In genomic region chr1:2135425-2135824, GRCh38 we compare ENCODE assay signal across 9 cellular contexts. TPM values are rescaled to one million over a fixed set of nuclear protein-coding genes. Genes with fewer than 3 reads are reported as not detected.
DNase-seq lines count a peak whose midpoint lies in the region; ATAC-seq, FAIRE-seq and TF ChIP-seq lines count a peak whose summit lies in the region.
"Had no signal": no experiment of that assay in that cellular context is flagged by ENCODE, and none has a peak within 500 bp of the region (broad histone marks: within the 10 kb centered on the region; RNA-seq: fewer than 3 reads in every experiment).

No MANE protein-coding gene starts in this region.

- H3K4me2 ChIP-seq in Karpas-422 (ENCODE audit: low read depth, low read length, poor library complexity, severe bottlenecking): no peak overlapping the region

- peaks cover 16% of the 10 kb centered on the region for H3K4me1 Mint-ChIP-seq in Calu3 (ENCODE audit: low read depth, unreplicated experiment)

- H3K9ac ChIP-seq in adipocyte (ENCODE audit: low read length) (peak overlapping the region; percentile 77), Karpas-422 (ENCODE audit: low read length) (no peak overlapping the region)

- H3K36me3 ChIP-seq in adipocyte (ENCODE audit: control insufficient read depth, insufficient read depth, low read length, severe bottlenecking) (no peaks in the 10 kb centered on the region), heart left ventricle (no peaks in the 10 kb centered on the region), Karpas-422 (ENCODE audit: insufficient read depth, low read length) (no peaks in the 10 kb centered on the region)

- H3K4me1 ChIP-seq in adipocyte (ENCODE audit: control insufficient read depth, insufficient read depth, low read length) (peaks cover 33% of the 10 kb centered on the region), heart left ventricle (peaks cover 2 to 40% (median 26%) of the 10 kb centered on the region in 12 donors), Karpas-422 (ENCODE audit: low read length) (no peaks in the 10 kb centered on the region)

- DNase-seq in Calu3: peak; percentile 72
- peak; percentile 95 for DNase-seq in adipocyte (ENCODE audit: low read depth)
- peak; percentile 76 to 89 (median 83) for DNase-seq in heart left ventricle
- DNase-seq in renal cortical epithelial cell (ENCODE audit: low read depth): peak; percentile 52
- no peak for DNase-seq in HTR-8/SVneo (ENCODE audit: insufficient read length, low spot score)
- no peak for DNase-seq in Karpas-422
- DNase-seq: T-helper 1 cell had no signal

- peak overlapping the region; percentile 37 to 97 (median 82) for H3K27ac ChIP-seq in heart left ventricle
- no peak overlapping the region for H3K27ac ChIP-seq in Karpas-422 (ENCODE audit: low read length)

- H3K79me2 ChIP-seq in Karpas-422 (ENCODE audit: low read length): no peaks in the 10 kb centered on the region

- intact Hi-C loops in Calu3 (cut with micrococcal nuclease; ENCODE audit: unreplicated experiment) (no loop called here), heart left ventricle (cut with DNase I) (loop anchor here in 3 of 10 donors (2.0 to 5.0 kb wide), 2 partner anchors 37 to 39 kb away; no protein-coding TSS in a partner anchor)

- TF ChIP-seq CTCF in Calu3 (IDR thresholded peaks at IDR 0.05; ENCODE audit: unreplicated experiment) (no peak), heart left ventricle (IDR thresholded peaks at IDR 0.05) (peak in 2 of 12 donors; percentile 6 to 11)

- no peak overlapping the region for H2AFZ ChIP-seq in Karpas-422 (ENCODE audit: low read length)

- H3K9me2 ChIP-seq in Karpas-422 (replicated peaks; ENCODE audit: insufficient read depth, low read length): no peaks in the 10 kb centered on the region

- no peaks in the 10 kb centered on the region for H3K9me3 ChIP-seq in adipocyte (ENCODE audit: control insufficient read depth, low read length)
- no peaks in the 10 kb centered on the region for H3K9me3 ChIP-seq in heart left ventricle
- H3K9me3 ChIP-seq in Karpas-422 (ENCODE audit: low read length): no peaks in the 10 kb centered on the region

- H3K36me3 Mint-ChIP-seq in Calu3 (ENCODE audit: insufficient read depth, unreplicated experiment): peaks cover 9% of the 10 kb centered on the region

- no TSS peak for BruUV-seq in Calu3 (replicated peaks; lab: Mats Ljungman, UMichigan)

- no peaks in the 10 kb centered on the region for H3K27me3 Mint-ChIP-seq in Calu3 (ENCODE audit: unreplicated experiment)

- CTCF ChIA-PET in Calu3 (lab: Charles Lee): interaction anchor here (0.6 kb wide), 1 partner anchor 246 kb away, joined by 3 read pairs; no protein-coding TSS in a partner anchor

- H4K20me1 ChIP-seq in Karpas-422 (ENCODE audit: insufficient read depth, low read depth, low read length): no peaks in the 10 kb centered on the region

- H3K4me3 ChIP-seq in adipocyte (ENCODE audit: low read length): no peak overlapping the region
- no peak overlapping the region for H3K4me3 ChIP-seq in heart left ventricle
- H3K4me3 ChIP-seq in Karpas-422 (ENCODE audit: low read length): no peak overlapping the region

- H3K27ac Mint-ChIP-seq in Calu3 (ENCODE audit: unreplicated experiment): no peak overlapping the region

- ATAC-seq in heart left ventricle (peak; percentile 60 to 66 (median 62)), HG03159 (IDR thresholded peaks at IDR 0.05; ENCODE audit: unreplicated experiment) (no peak), GM21360 (IDR thresholded peaks at IDR 0.05; ENCODE audit: unreplicated experiment) (no peak)

- FAIRE-seq in HTR-8/SVneo (lab: Jason Lieb, UNC): no peak

- 23 to 33% (median 27%) methylated on average over 15 of the region's 15 CpGs for WGBS in heart left ventricle, 4 donors

- no peaks in the 10 kb centered on the region for H3K27me3 ChIP-seq in adipocyte (replicated peaks; ENCODE audit: control insufficient read depth, insufficient read depth, low read length)
- H3K27me3 ChIP-seq in heart left ventricle: no peaks in the 10 kb centered on the region
- no peaks in the 10 kb centered on the region for H3K27me3 ChIP-seq in Karpas-422 (ENCODE audit: low read length)

- no peak overlapping the region for H3K4me3 Mint-ChIP-seq in Calu3 (ENCODE audit: low read depth, unreplicated experiment)

- TF ChIP-seq POLR2A in heart left ventricle (IDR thresholded peaks at IDR 0.05): no peak

- no peaks in the 10 kb centered on the region for H3K9me3 Mint-ChIP-seq in Calu3 (ENCODE audit: low read depth, unreplicated experiment)

RNA-seq across cellular contexts. Expression of gene FAAP20, which starts 59.1 kb away (rescaled TPM):
- 36.3 and 42.9 TPM in 2 replicates for total RNA-seq in Calu3 (2022)
- 10 to 100 TPM; 20.9 to 50.8 (median 34.8) TPM for total RNA-seq in heart left ventricle
- polyA plus RNA-seq in heart left ventricle: 10 to 100 TPM; 57.3 to 61.3 TPM
- 12.0 and 23.4 TPM in 2 replicates for total RNA-seq in renal cortical epithelial cell
- 20.1 and 84.8 TPM in 2 replicates for total RNA-seq in Karpas-422 (2014; rRNA removed; shearing (Covaris generic); ENCODE audit: low replicate concordance)

Comparison
In these comparisons a context has a peak if more than half of its experiments do, and no peak if none do; other contexts are left out.
1. DNase-seq: peak in Calu3 (single experiment), adipocyte (single experiment), heart left ventricle (5 of 5) and renal cortical epithelial cell (single experiment); none in HTR-8/SVneo (single experiment) and Karpas-422 (single experiment).
2. ATAC-seq: peak in heart left ventricle (4 of 4); none in HG03159 (single experiment) and GM21360 (single experiment).